In genomic region chr11:111693224-111693937, GRCh38 we compare ENCODE assay signal across 27 cellular contexts.
DNase-seq lines count a peak whose midpoint lies in the region; ATAC-seq and TF ChIP-seq lines count a peak whose summit lies in the region.
"Had no signal": no experiment of that assay in that cellular context is flagged by ENCODE, and none has a peak within 500 bp of the region (broad histone marks: within the 10 kb centered on the region; RNA-seq: fewer than 3 reads in every experiment).

No MANE protein-coding gene starts in this region.

- no peaks in the 10 kb centered on the region for H3K27me3 Mint-ChIP-seq in CD4-positive, alpha-beta memory T cell

- CTCF ChIA-PET in CD4-positive, alpha-beta memory T cell (lab: Charles Lee; ENCODE audit: partially characterized antibody), result interaction anchor here (1.6 kb wide), 1 partner anchor 89 kb away, joined by 4 read pairs; no protein-coding TSS in a partner anchor

- peak overlapping the region in 6 of 10 donors; percentile 32 to 59 (median 40) for H3K27ac ChIP-seq in heart right ventricle
- peak overlapping the region; percentile 37 for H3K27ac ChIP-seq in right cardiac atrium (ENCODE audit: low read length)
- H3K27ac ChIP-seq in CD4-positive, alpha-beta memory T cell (ENCODE audit: low read depth, low read length), result no peak overlapping the region
- H3K27ac ChIP-seq: A549, breast epithelium, coronary artery, esophagus muscularis mucosa, lower lobe of right lung had no signal

- no peaks in the 10 kb centered on the region for H3K9me3 ChIP-seq in heart right ventricle
- no peaks in the 10 kb centered on the region for H3K9me3 ChIP-seq in right cardiac atrium (ENCODE audit: control insufficient read depth, low read length)
- no peaks in the 10 kb centered on the region for H3K9me3 ChIP-seq in CD4-positive, alpha-beta memory T cell (ENCODE audit: control insufficient read depth in 1 of 2, low read length in 2 of 2)
- H3K9me3 ChIP-seq: A549, BE2C, breast epithelium, esophagus muscularis mucosa, lower lobe of right lung had no signal

- DNase-seq in heart right ventricle (no peak), Right ventricle myocardium superior (no peak), SK-MEL-5 (ENCODE audit: low read depth, low spot score) (peak; percentile 16), right cardiac atrium (no peak), amniotic stem cell (lab: John Stamatoyannopoulos, UW) (no peak), H4 (ENCODE audit: low spot score) (no peak)
- DNase-seq in CD4-positive, alpha-beta memory T cell, result no peak
- DNase-seq: activated CD4-positive, alpha-beta T cell treated with anti-CD3 and anti-CD28 coated beads for 4 hours; activated CD8-positive, alpha-beta memory T cell treated with anti-CD3 and anti-CD28 coated beads for 24 hours; activated naive CD4-positive, alpha-beta T cell; activated T-cell treated with anti-CD3 and anti-CD28 coated beads, Interleukin-2, amount 50 U/mL, for 1 hour; BE2C; foreskin melanocyte; GF-D8; islet precursor cell; lower lobe of right lung; NCI-H1092 treated with DMSO at 0.1 percent for 48 hours; NCI-H2029 treated with DMSO at 0.1 percent for 48 hours; NCI-H226; stimulated activated CD8-positive, alpha-beta memory T cell treated with anti-CD3 and anti-CD28 coated beads, Interleukin-4, amount 100 ng/mL, for 48 hours; trophoblast cell had no signal

- no peak overlapping the region for H3K27ac Mint-ChIP-seq in CD4-positive, alpha-beta memory T cell

- in situ Hi-C loops in SK-MEL-5 (cut with HindIII; ENCODE audit: low pct_unique_long_range_greater_than_20kb, low sequenced_read_pairs), result no loop called here

- intact Hi-C loops in heart right ventricle (cut with DNase I), result no loop called here
- intact Hi-C loops in Right ventricle myocardium superior (cut with DNase I), result loop anchor here (5.0 kb wide), 1 partner anchor 36 kb away; no protein-coding TSS in a partner anchor
- intact Hi-C loops in right cardiac atrium (cut with DNase I), result loop anchor here in 1 of 4 donors (10.0 kb wide), 1 partner anchor 89 kb away; the partner anchor contains the start of gene SIK2
- intact Hi-C loops in CD4-positive, alpha-beta memory T cell (cut with micrococcal nuclease), result no loop called here

- H3K4me1 ChIP-seq in heart right ventricle (peaks cover 2 to 44% (median 24%) of the 10 kb centered on the region in 9 donors), right cardiac atrium (ENCODE audit: control insufficient read depth, insufficient read depth, low read length) (peaks cover 6% of the 10 kb centered on the region)
- H3K4me1 ChIP-seq in CD4-positive, alpha-beta memory T cell (ENCODE audit: insufficient read depth, low read length), result no peaks in the 10 kb centered on the region
- H3K4me1 ChIP-seq: breast epithelium, lower lobe of right lung had no signal

- TF ChIP-seq CTCF in heart right ventricle (IDR thresholded peaks at IDR 0.05), result no peak

- peaks cover 28 to 29% of the 10 kb centered on the region in 2 donors for H3K36me3 Mint-ChIP-seq in CD4-positive, alpha-beta memory T cell

- POLR2A ChIA-PET in CD4-positive, alpha-beta memory T cell (lab: Charles Lee; ENCODE audit: partially characterized antibody), result no interaction called here

- H3K4me3 ChIP-seq in heart right ventricle (no peak overlapping the region), right cardiac atrium (ENCODE audit: low read length) (no peak overlapping the region)
- no peak overlapping the region for H3K4me3 ChIP-seq in CD4-positive, alpha-beta memory T cell (ENCODE audit: low read length in 2 of 2)
- H3K4me3 ChIP-seq: A549, breast epithelium, coronary artery, esophagus muscularis mucosa, lower lobe of right lung had no signal

- ATAC-seq in heart right ventricle (peak in 3 of 8 donors; percentile 8 to 29 (median 9)), Right ventricle myocardium superior (ENCODE audit: poor library complexity) (no peak), right cardiac atrium (no peak), HG03469 (IDR thresholded peaks at IDR 0.05; ENCODE audit: unreplicated experiment) (no peak)
- ATAC-seq: A549 had no signal

- H3K36me3 ChIP-seq in heart right ventricle, result peaks cover 0 to 43% (median 6%) of the 10 kb centered on the region in 9 donors
- peaks cover 8% of the 10 kb centered on the region for H3K36me3 ChIP-seq in CD4-positive, alpha-beta memory T cell (ENCODE audit: insufficient read depth, low read length)
- H3K36me3 ChIP-seq: BE2C had no signal

- 82 to 83% methylated on average over 6 of the region's 6 CpGs for WGBS in heart right ventricle, 2 donors
- 79% methylated on average over 6 of the region's 6 CpGs for WGBS in right cardiac atrium

- no peaks in the 10 kb centered on the region for H3K27me3 ChIP-seq in heart right ventricle
- H3K27me3 ChIP-seq in right cardiac atrium (ENCODE audit: control insufficient read depth, insufficient read depth), result no peaks in the 10 kb centered on the region
- H3K27me3 ChIP-seq in CD4-positive, alpha-beta memory T cell (ENCODE audit: insufficient read depth, low read length), result no peaks in the 10 kb centered on the region
- H3K27me3 ChIP-seq: BE2C, breast epithelium, esophagus muscularis mucosa had no signal

- no peaks in the 10 kb centered on the region for H3K9me3 Mint-ChIP-seq in CD4-positive, alpha-beta memory T cell
- H3K9me3 Mint-ChIP-seq: nephron had no signal

- peaks cover 0 to 8% (median 0%) of the 10 kb centered on the region in 4 donors for H3K4me1 Mint-ChIP-seq in CD4-positive, alpha-beta memory T cell

- H3K4me3 Mint-ChIP-seq in CD4-positive, alpha-beta memory T cell, result no peak overlapping the region
- H3K4me3 Mint-ChIP-seq: nephron had no signal
